In genomic region chr1:218488531-218488930, GRCh38 we compare ENCODE assay signal across 2 cellular contexts.
TF ChIP-seq lines count a peak whose summit lies in the region.

No MANE protein-coding gene starts in this region.

TF ChIP-seq in IMR-90, 13 proteins besides CTCF, POLR2A, EP300 and RAD21 (continued from another document):
- TF ChIP-seq MXI1 (IDR thresholded peaks at IDR 0.05; ENCODE audit: borderline replicate concordance, low read depth, low read length) (no peak), USF2 (IDR thresholded peaks at IDR 0.05; ENCODE audit: low read depth, low read length) (no peak), SMC3 (IDR thresholded peaks at IDR 0.05; ENCODE audit: low read depth, low read length) (no peak), MAZ (IDR thresholded peaks at IDR 0.05; ENCODE audit: borderline replicate concordance, low read depth, low read length) (no peak), RCOR1 (IDR thresholded peaks at IDR 0.05; ENCODE audit: insufficient replicate concordance, low read length) (no peak), BHLHE40 (IDR thresholded peaks at IDR 0.05; ENCODE audit: low read depth, low read length) (no peak), NFE2L2 (IDR thresholded peaks at IDR 0.05; ENCODE audit: low read depth, low read length) (no peak), ELK1 (IDR thresholded peaks at IDR 0.05; ENCODE audit: borderline replicate concordance, low read depth, low read length) (no peak)

TF ChIP-seq in SK-N-SH treated with all-trans-retinoic acid at 6 μM for 48 hours, 23 proteins besides CTCF, POLR2A, EP300 and RAD21:
- TF ChIP-seq CSRNP3 (CRISPR knock-in tag; IDR thresholded peaks at IDR 0.05) = no peak
- no peak for TF ChIP-seq PPARA (CRISPR knock-in tag; IDR thresholded peaks at IDR 0.05; ENCODE audit: borderline replicate concordance)
- TF ChIP-seq ZFP3 (CRISPR knock-in tag; IDR thresholded peaks at IDR 0.05) = no peak
- no peak for TF ChIP-seq CREB5 (CRISPR knock-in tag; IDR thresholded peaks at IDR 0.05; ENCODE audit: low read depth)
- no peak for TF ChIP-seq ARNTL (CRISPR knock-in tag; IDR thresholded peaks at IDR 0.05; ENCODE audit: borderline replicate concordance, low read depth)
- TF ChIP-seq TCF4 (CRISPR knock-in tag; IDR thresholded peaks at IDR 0.05; ENCODE audit: borderline replicate concordance) = no peak
- TF ChIP-seq RARB (CRISPR knock-in tag; IDR thresholded peaks at IDR 0.05) = no peak
- TF ChIP-seq ZNF8 (CRISPR knock-in tag; IDR thresholded peaks at IDR 0.05) = no peak
- TF ChIP-seq CSDC2 (CRISPR knock-in tag; IDR thresholded peaks at IDR 0.05) = no peak
- no peak for TF ChIP-seq OSR1 (CRISPR knock-in tag; IDR thresholded peaks at IDR 0.05)
- no peak for TF ChIP-seq GLIS3 (CRISPR knock-in tag; IDR thresholded peaks at IDR 0.05)
- no peak for TF ChIP-seq TOX (CRISPR knock-in tag; IDR thresholded peaks at IDR 0.05; ENCODE audit: borderline replicate concordance)
